ENCODE assay signal across 1 cellular context in genomic region chr4:38818441-38818976, GRCh38.
TF ChIP-seq lines count a peak whose summit lies in the region.

No MANE protein-coding gene starts in this region.

TF ChIP-seq in GM12878, 131 proteins besides CTCF, POLR2A, EP300 and RAD21 (continued from another document):
- TF ChIP-seq CREB1 (IDR thresholded peaks at IDR 0.05; ENCODE audit: low read depth) (peak; percentile 88), TCF7 (IDR thresholded peaks at IDR 0.05; ENCODE audit: borderline replicate concordance) (no peak), DPF2 (IDR thresholded peaks at IDR 0.05) (peak; percentile 56; the same call in 1 of the 2 replicates), BACH1 (IDR thresholded peaks at IDR 0.05; ENCODE audit: borderline replicate concordance) (no peak; the same call in 1 of the 2 replicates), SUZ12 (IDR thresholded peaks at IDR 0.05; ENCODE audit: unreplicated experiment) (no peak), E4F1 (IDR thresholded peaks at IDR 0.05; ENCODE audit: borderline replicate concordance, partially characterized antibody) (no peak), IKZF1 (conservative IDR thresholded peaks at IDR 0.05) (peak; percentile 77), ZNF687 (IDR thresholded peaks at IDR 0.05) (peak; percentile 28; the same call in 1 of the 2 replicates), SPI1 (IDR thresholded peaks at IDR 0.05; ENCODE audit: borderline replicate concordance, insufficient read depth, low read depth, low read length) (0 out of 2 replicates have a peak, but pooled peaks have one; percentile 10), MTA2 (IDR thresholded peaks at IDR 0.05; ENCODE audit: low read depth) (peak; percentile 88)
